Comparison of ENCODE assay signal across 16 cellular contexts in the genomic region with DNA sequence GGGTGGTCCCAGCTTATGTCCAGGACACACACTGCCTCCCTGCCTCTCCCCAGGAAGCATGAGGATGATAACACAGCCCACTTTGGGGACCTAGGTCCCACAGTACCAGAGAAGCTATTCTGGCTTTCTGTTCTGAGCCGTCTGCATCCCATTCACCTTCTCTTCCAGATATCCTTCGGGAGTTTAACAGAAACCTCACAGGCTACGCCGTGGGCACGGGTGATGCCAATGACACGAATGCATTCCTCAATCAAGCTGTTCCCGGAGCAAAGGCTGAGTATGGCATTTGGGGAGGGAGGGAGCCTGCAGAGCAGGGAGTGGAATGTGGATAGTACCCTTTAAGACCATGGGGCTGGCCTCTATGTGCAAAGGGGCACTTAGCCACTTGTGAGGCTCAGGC.
DNase-seq lines count a peak whose midpoint lies in the region; ATAC-seq and TF ChIP-seq lines count a peak whose summit lies in the region.
"Had no signal": no experiment of that assay in that cellular context is flagged by ENCODE, and none has a peak within 500 bp of the region (broad histone marks: within the 10 kb centered on the region; RNA-seq: fewer than 3 reads in every experiment).

No MANE protein-coding gene starts in this region.

- H3K27me3 ChIP-seq in heart right ventricle (no peaks in the 10 kb centered on the region), ascending aorta (no peaks in the 10 kb centered on the region), trophoblast cell (ENCODE audit: insufficient read depth, low read length) (no peaks in the 10 kb centered on the region), PC-9 (ENCODE audit: insufficient read depth, low read depth) (no peaks in the 10 kb centered on the region)
- H3K27me3 ChIP-seq: BLaER1 treated with 17β-estradiol and CSF1 and Interleukin-3, amounts not matched to agents 10 nM and 100 nM had no signal

- no TSS peak for BruUV-seq in PC-9 (replicated peaks; lab: Mats Ljungman, UMichigan)

- no peaks in the 10 kb centered on the region for H3K9me2 ChIP-seq in PC-9 (ENCODE audit: insufficient read depth)

- peak overlapping the region; percentile 58 for H4K91ac ChIP-seq in trophoblast cell (ENCODE audit: low read depth, low read length)

- H3K4me2 ChIP-seq in trophoblast cell (ENCODE audit: low read length) (no peak overlapping the region), PC-9 (no peak overlapping the region)
- H3K4me2 ChIP-seq: KMS-11 had no signal

- no peak overlapping the region for H3K4me3 ChIP-seq in heart right ventricle
- no peak overlapping the region for H3K4me3 ChIP-seq in ascending aorta
- H3K4me3 ChIP-seq in trophoblast cell (ENCODE audit: low read depth, low read length): no peak overlapping the region
- no peak overlapping the region for H3K4me3 ChIP-seq in PC-9
- H3K4me3 ChIP-seq: BLaER1 treated with 17β-estradiol and CSF1 and Interleukin-3, amounts not matched to agents 10 nM and 100 nM had no signal

- H3K27ac ChIP-seq in heart right ventricle: peak overlapping the region in 7 of 10 donors; percentile 8 to 72 (median 61)
- H3K27ac ChIP-seq in ascending aorta: peak overlapping the region; percentile 89 to 93
- no peak overlapping the region for H3K27ac ChIP-seq in trophoblast cell (ENCODE audit: low read depth, low read length)
- no peak overlapping the region for H3K27ac ChIP-seq in PC-9
- H3K27ac ChIP-seq: KMS-11 had no signal

- H3K79me2 ChIP-seq in trophoblast cell (ENCODE audit: control insufficient read depth, insufficient read depth, low read length, poor library complexity) (peaks cover 2% of the 10 kb centered on the region), PC-9 (ENCODE audit: low read depth) (no peaks in the 10 kb centered on the region)

- peak overlapping the region; percentile 60 for H3K18ac ChIP-seq in trophoblast cell (ENCODE audit: low read length)

- POLR2A ChIA-PET in PC-9 (lab: Charles Lee; ENCODE audit: unreplicated experiment): no interaction called here

- H2AFZ ChIP-seq in trophoblast cell (ENCODE audit: insufficient read depth, low read length, poor library complexity) (no peak overlapping the region), PC-9 (no peak overlapping the region)

- H4K20me1 ChIP-seq in PC-9 (ENCODE audit: insufficient read depth): no peaks in the 10 kb centered on the region
- H4K20me1 ChIP-seq: BLaER1 treated with 17β-estradiol and CSF1 and Interleukin-3, amounts not matched to agents 10 nM and 100 nM had no signal

- H3K23ac ChIP-seq in trophoblast cell (ENCODE audit: low read length): no peak overlapping the region

- intact Hi-C loops in heart right ventricle (cut with DNase I) (loop anchor here in 4 of 10 donors (10.0 kb wide), 4 partner anchors 66 to 216 kb away; partner anchors contain the start of genes PPP1CB (in 1 of the 4) and SPDYA (in 1 of the 4)), cardiac septum (cut with DNase I) (loop anchor here (10.0 kb wide), 2 partner anchors 216 to 296 kb away; partner anchors contain the start of genes SPDYA and WDR43), ascending aorta (cut with DNase I) (loop anchor here (2.0 kb wide), 1 partner anchor 22 kb away; no protein-coding TSS in a partner anchor), PC-9 (cut with micrococcal nuclease; ENCODE audit: unreplicated experiment) (no loop called here)

- no peak overlapping the region for H3K9ac ChIP-seq in trophoblast cell (ENCODE audit: low read length)
- H3K9ac ChIP-seq: KMS-11 had no signal

- H2BK12ac ChIP-seq in trophoblast cell (ENCODE audit: low read length): peak overlapping the region; percentile 70

- no peak overlapping the region for H2BK5ac ChIP-seq in trophoblast cell (ENCODE audit: low read depth, low read length, poor library complexity)

- H4K8ac ChIP-seq in trophoblast cell (ENCODE audit: low read depth, low read length): peak overlapping the region; percentile 19

- H3K9me3 ChIP-seq in heart right ventricle (no peaks in the 10 kb centered on the region), ascending aorta (no peaks in the 10 kb centered on the region), trophoblast cell (ENCODE audit: insufficient read depth, low read depth, low read length) (peaks cover 3% of the 10 kb centered on the region), PC-9 (ENCODE audit: insufficient read depth, low read depth) (0 out of 2 replicates have a peak, but pooled peaks cover 4% of the 10 kb centered on the region)

- WGBS in heart right ventricle, 2 donors: 53 to 63% methylated on average over 7 of the region's 7 CpGs
- WGBS in trophoblast cell (ENCODE audit: extremely low coverage, insufficient coverage, insufficient read length): no CpG with 5 or more reads among the region's 7 CpGs

- H3K14ac ChIP-seq in trophoblast cell (ENCODE audit: low read length): peak overlapping the region; percentile 12

- CTCF ChIA-PET in PC-9 (lab: Charles Lee): interaction anchor here (0.5 kb wide), 1 partner anchor 153 kb away, joined by 3 read pairs; the partner anchor contains the start of gene PPP1CB

- TF ChIP-seq CTCF in heart right ventricle (IDR thresholded peaks at IDR 0.05): no peak
- no peak for TF ChIP-seq CTCF in ascending aorta (IDR thresholded peaks at IDR 0.05)
- TF ChIP-seq CTCF in PC-9 (conservative IDR thresholded peaks at IDR 0.05): no peak

- H3K36me3 ChIP-seq in heart right ventricle (no peaks in the 10 kb centered on the region), ascending aorta (no peaks in the 10 kb centered on the region), trophoblast cell (ENCODE audit: control insufficient read depth in 1 of 2, insufficient read depth in 2 of 2, low read length in 2 of 2) (no peaks in the 10 kb centered on the region), PC-9 (ENCODE audit: low read depth) (no peaks in the 10 kb centered on the region)
- H3K36me3 ChIP-seq: BLaER1 treated with 17β-estradiol and CSF1 and Interleukin-3, amounts not matched to agents 10 nM and 100 nM had no signal

- H3K4ac ChIP-seq in trophoblast cell (ENCODE audit: low read depth, low read length): no peak overlapping the region

- H2BK120ac ChIP-seq in trophoblast cell (ENCODE audit: insufficient read depth, low read length, poor library complexity): peak overlapping the region; percentile 59

- DNase-seq in heart right ventricle: no peak
- DNase-seq in cardiac septum (ENCODE audit: low spot score): no peak
- DNase-seq in ascending aorta (ENCODE audit: low spot score in 2 of 2): no peak
- DNase-seq in trophoblast cell: no peak
- DNase-seq in stimulated activated CD4-positive, alpha-beta T cell treated with anti-CD3 and anti-CD28 coated beads, Interleukin-12 subunit alpha, Interleukin-12 subunit beta, amount 100 ng/mL, for 4 hours: no peak
- no peak for DNase-seq in PC-9
- DNase-seq: GF-D8, H9, NCI-H1048, NCI-H1436 treated with DMSO at 0.1 percent for 48 hours, NCI-H2029 treated with DMSO at 0.1 percent for 48 hours, NCI-H748 treated with DMSO at 0.1 percent for 48 hours, OCI-M1 had no signal

- peak overlapping the region; percentile 59 for H2AK5ac ChIP-seq in trophoblast cell (ENCODE audit: low read length)

- H3K4me1 ChIP-seq in heart right ventricle: peaks cover 0 to 44% (median 23%) of the 10 kb centered on the region in 9 donors
- H3K4me1 ChIP-seq in ascending aorta: peaks cover 0 to 39% of the 10 kb centered on the region in 2 donors
- peaks cover 6 to 12% of the 10 kb centered on the region in 2 experiments for H3K4me1 ChIP-seq in trophoblast cell (ENCODE audit: control insufficient read depth in 1 of 2, insufficient read depth in 2 of 2, low read length in 2 of 2)
- peaks cover 48% of the 10 kb centered on the region for H3K4me1 ChIP-seq in PC-9 (replicated peaks; ENCODE audit: insufficient read depth)

- no peak overlapping the region for H4K12ac ChIP-seq in trophoblast cell (ENCODE audit: low read depth, low read length)

- peaks cover 24% of the 10 kb centered on the region for H3K79me1 ChIP-seq in trophoblast cell (ENCODE audit: low read length)

- peaks cover 45% of the 10 kb centered on the region for H3F3A ChIP-seq in PC-9 (ENCODE audit: insufficient read depth, low read depth)

- ATAC-seq in heart right ventricle: no peak
- no peak for ATAC-seq in GM21423 (IDR thresholded peaks at IDR 0.05; ENCODE audit: unreplicated experiment)

Comparison
In these comparisons a context has a peak if more than half of its experiments do, and no peak if none do; other contexts are left out.
1. H3K27ac ChIP-seq: peak in heart right ventricle (7 of 10) and ascending aorta (2 of 2); none in trophoblast cell (single experiment) and PC-9 (single experiment).